Comparison of ENCODE assay signal across 8 cellular contexts in the genomic region with DNA sequence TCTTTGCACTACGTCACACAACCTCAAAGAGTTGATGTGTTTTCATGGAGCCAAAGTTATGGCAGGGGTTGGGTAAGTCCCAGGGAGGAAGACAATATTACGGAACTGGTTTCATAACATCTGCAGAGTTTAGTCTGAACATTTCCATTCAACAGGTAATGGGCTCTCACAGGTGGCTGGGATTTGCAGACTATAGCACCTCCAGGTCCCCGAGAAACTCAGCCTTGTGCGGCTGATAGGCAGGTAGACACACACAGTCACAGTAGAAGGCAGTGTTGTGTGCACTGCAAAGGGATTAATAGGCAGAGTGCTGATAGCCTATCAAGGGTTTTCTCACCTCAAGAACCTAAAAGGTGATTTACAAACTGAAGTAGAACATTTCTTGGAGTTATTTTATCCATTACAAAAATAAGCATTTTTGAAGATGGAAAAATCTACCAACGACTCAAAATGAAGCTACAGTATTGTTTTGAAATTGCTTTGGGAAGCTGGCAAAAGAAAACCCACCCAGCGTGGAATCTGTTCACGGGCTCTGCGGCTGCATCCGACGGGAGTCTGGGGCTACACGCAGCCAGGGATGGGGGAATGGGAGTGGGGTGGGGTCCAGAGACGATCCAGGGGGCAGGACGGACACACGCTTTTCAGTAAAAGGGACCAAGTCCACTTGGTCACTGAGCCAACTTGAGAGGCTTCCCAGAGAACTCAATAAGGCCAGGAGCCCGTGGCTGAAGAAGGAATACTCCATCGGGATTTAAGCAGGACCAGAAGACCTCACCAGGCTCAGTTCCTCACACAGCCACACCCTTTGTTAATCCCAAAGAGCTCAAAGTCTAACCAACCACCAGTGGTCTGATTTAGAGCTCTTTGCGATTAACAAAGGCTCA.
DNase-seq lines count a peak whose midpoint lies in the region; ATAC-seq, FAIRE-seq and TF ChIP-seq lines count a peak whose summit lies in the region.

No MANE protein-coding gene starts in this region.

- H3K27ac Mint-ChIP-seq in HFFc6, result peak overlapping the region; percentile 78
- H3K27ac Mint-ChIP-seq in stimulated activated naive CD8-positive, alpha-beta T cell treated with anti-CD3 and anti-CD28 coated beads, Interleukin-15, amount 100 ng/mL, for 72 hours, result peak overlapping the region; percentile 80 to 86

- H4K20me1 ChIP-seq in keratinocyte (ENCODE audit: control insufficient read depth, extremely low read depth, insufficient read depth, low read length), result no peaks in the 10 kb centered on the region

- H3K36me3 Mint-ChIP-seq in HFFc6 (ENCODE audit: low read depth), result peaks cover 7% of the 10 kb centered on the region; the same call in 1 of the 2 replicates

- no peaks in the 10 kb centered on the region for H3K9me3 Mint-ChIP-seq in HFFc6
- H3K9me3 Mint-ChIP-seq in stimulated activated naive CD8-positive, alpha-beta T cell treated with anti-CD3 and anti-CD28 coated beads, Interleukin-15, amount 100 ng/mL, for 72 hours, result no peaks in the 10 kb centered on the region

- no peaks in the 10 kb centered on the region for H3K9me3 ChIP-seq in keratinocyte (ENCODE audit: control insufficient read depth, low read depth, low read length)

- H3K9ac ChIP-seq in keratinocyte (ENCODE audit: control insufficient read depth, extremely low read depth, insufficient read depth, low read length), result no peak overlapping the region

- CTCF ChIA-PET in BJ (lab: Yijun Ruan, JAX), result interaction anchor here (1.0 to 3.0 kb wide), 3 partner anchors 95 to 103 kb away, joined by 3 to 15 read pairs (median 3); no protein-coding TSS in a partner anchor

- DNase-seq in BJ (ENCODE audit: low read depth) (no peak), HFFc6 (peak; percentile 29), astrocyte of the hippocampus (ENCODE audit: low read depth, low spot score) (peak; percentile 59), keratinocyte (ENCODE audit: low read depth, low spot score) (no peak), LoVo (ENCODE audit: low spot score) (no peak), GM20000 (ENCODE audit: low spot score) (no peak)
- no peak for DNase-seq in stimulated activated naive CD8-positive, alpha-beta T cell treated with anti-CD3 and anti-CD28 coated beads, Interleukin-15, amount 100 ng/mL, for 72 hours
- no peak for DNase-seq in activated CD4-positive, CD25-positive, alpha-beta regulatory T cell (lab: John Stamatoyannopoulos, UW)

- no peaks in the 10 kb centered on the region for H3K79me2 ChIP-seq in keratinocyte (ENCODE audit: control insufficient read depth, insufficient read depth, low read length)

- no peak for ATAC-seq in stimulated activated naive CD8-positive, alpha-beta T cell treated with anti-CD3 and anti-CD28 coated beads, Interleukin-15, amount 100 ng/mL, for 72 hours

- peaks cover 53% of the 10 kb centered on the region for H3K4me1 Mint-ChIP-seq in HFFc6 (ENCODE audit: low read depth)
- peaks cover 81% of the 10 kb centered on the region for H3K4me1 Mint-ChIP-seq in stimulated activated naive CD8-positive, alpha-beta T cell treated with anti-CD3 and anti-CD28 coated beads, Interleukin-15, amount 100 ng/mL, for 72 hours

- H3K36me3 ChIP-seq in BJ (ENCODE audit: control insufficient read depth, insufficient read depth, low read length) (no peaks in the 10 kb centered on the region; the same call in 1 of the 2 replicates), keratinocyte (ENCODE audit: control insufficient read depth in 2 of 2, extremely low read depth in 1 of 2, insufficient read depth in 2 of 2, low read length in 2 of 2) (no peaks in the 10 kb centered on the region)

- no peak for FAIRE-seq in keratinocyte (lab: Jason Lieb, UNC)

- H3K27ac ChIP-seq in keratinocyte (ENCODE audit: control insufficient read depth, insufficient read depth, low read length), result no peak overlapping the region

- dilution Hi-C loops in keratinocyte (cut with MboI; ENCODE audit: extremely low pct_ligation_motif_present, low sequenced_read_pairs), result no loop called here

- POLR2A ChIA-PET in BJ (lab: Charles Lee), result no interaction called here

- H3K4me3 Mint-ChIP-seq in HFFc6, result peak overlapping the region; percentile 92
- H3K4me3 Mint-ChIP-seq in stimulated activated naive CD8-positive, alpha-beta T cell treated with anti-CD3 and anti-CD28 coated beads, Interleukin-15, amount 100 ng/mL, for 72 hours, result peak overlapping the region; percentile 81 to 88

- TF ChIP-seq CTCF in BJ (IDR thresholded peaks at IDR 0.05; ENCODE audit: insufficient read depth, low read depth, low read length) (no peak), HFFc6 (IDR thresholded peaks at IDR 0.05) (no peak), keratinocyte (optimal IDR thresholded peaks at IDR 0.05 in 1 of 3, IDR thresholded peaks at IDR 0.05 in 1 of 3, conservative IDR thresholded peaks at IDR 0.05 in 1 of 3; ENCODE audit: extremely low read depth in 1 of 3, insufficient read depth in 2 of 3, low read length in 3 of 3) (no peak), GM20000 (IDR thresholded peaks at IDR 0.05; ENCODE audit: extremely low read depth, missing control alignments) (no peak)

- H3K9me1 ChIP-seq in keratinocyte (ENCODE audit: control insufficient read depth, extremely low read depth, insufficient read depth, low read length), result no peaks in the 10 kb centered on the region

- H2AFZ ChIP-seq in keratinocyte (ENCODE audit: control insufficient read depth, low read length), result peak overlapping the region; percentile 20

- no peaks in the 10 kb centered on the region for H3K27me3 ChIP-seq in BJ (ENCODE audit: control insufficient read depth, insufficient read depth, low read length)
- H3K27me3 ChIP-seq in keratinocyte (ENCODE audit: control insufficient read depth, extremely low read depth, insufficient read depth, low read length), result peaks cover 48% of the 10 kb centered on the region

- H3K4me1 ChIP-seq in keratinocyte (ENCODE audit: control insufficient read depth, extremely low read depth, insufficient read depth, low read length), result no peaks in the 10 kb centered on the region

- peak overlapping the region; percentile 78 for H3K4me2 ChIP-seq in keratinocyte (ENCODE audit: control insufficient read depth, extremely low read depth, insufficient read depth, low read depth, low read length)

- peak overlapping the region; percentile 92 for H3K4me3 ChIP-seq in BJ (ENCODE audit: low read depth, low read length)
- peak overlapping the region in 2 of 3 experiments; percentile 39 to 52 for H3K4me3 ChIP-seq in keratinocyte (ENCODE audit: control insufficient read depth in 2 of 3, extremely low read depth in 1 of 3, insufficient read depth in 2 of 3, low read depth in 1 of 3, low read length in 3 of 3)

- peaks cover 1% of the 10 kb centered on the region for H3K27me3 Mint-ChIP-seq in HFFc6 (ENCODE audit: insufficient read depth)
- H3K27me3 Mint-ChIP-seq in stimulated activated naive CD8-positive, alpha-beta T cell treated with anti-CD3 and anti-CD28 coated beads, Interleukin-15, amount 100 ng/mL, for 72 hours, result no peaks in the 10 kb centered on the region

Comparison
In these comparisons a context has a peak if more than half of its experiments do, and no peak if none do; other contexts are left out.
1. DNase-seq: peak in HFFc6 (single experiment) and astrocyte of the hippocampus (single experiment); none in BJ (single experiment), keratinocyte (single experiment), stimulated activated naive CD8-positive, alpha-beta T cell treated with anti-CD3 and anti-CD28 coated beads, Interleukin-15, amount 100 ng/mL, for 72 hours (0 of 2), LoVo (single experiment), activated CD4-positive, CD25-positive, alpha-beta regulatory T cell (0 of 4) and GM20000 (single experiment).